ENCODE assay signal across 14 cellular contexts in the genomic region with DNA sequence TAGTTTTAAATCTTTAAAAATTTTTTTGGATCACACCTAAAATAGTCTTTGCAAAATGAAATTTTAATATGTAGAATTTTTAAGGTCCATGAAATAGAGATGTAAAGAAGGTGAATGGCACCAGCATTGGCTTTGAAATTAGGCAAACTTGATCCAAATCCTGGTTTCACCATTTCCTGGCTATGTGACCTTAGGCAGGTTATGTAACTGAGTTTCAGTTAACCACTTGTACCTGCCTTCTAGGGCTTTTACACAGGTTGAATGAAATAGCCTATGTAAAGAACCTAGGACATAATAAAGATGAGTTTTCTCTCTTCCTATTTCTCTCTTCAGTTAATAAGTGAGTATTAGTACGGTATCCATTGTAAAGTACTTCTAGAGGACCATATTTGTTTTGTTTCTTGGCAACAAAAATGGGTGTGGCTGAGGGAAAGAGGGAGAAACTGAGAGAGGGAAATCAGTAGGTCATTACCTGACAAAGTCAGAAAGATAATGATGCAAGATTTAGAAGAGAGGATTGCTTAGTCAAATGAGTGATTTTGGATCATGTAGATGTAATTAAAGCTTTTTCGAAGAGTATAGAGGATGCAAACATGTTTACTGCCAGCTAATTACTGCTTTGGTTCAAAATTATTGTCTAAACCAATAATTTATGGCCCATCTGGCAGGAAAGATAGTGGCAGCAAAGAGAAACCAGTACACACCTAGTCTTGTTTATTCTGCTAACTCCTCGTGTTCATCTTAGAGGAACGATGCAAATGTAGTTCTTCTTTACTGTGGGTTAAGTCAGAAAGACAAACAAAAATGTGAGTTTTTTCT.
DNase-seq lines count a peak whose midpoint lies in the region; ATAC-seq and TF ChIP-seq lines count a peak whose summit lies in the region.
"Had no signal": no experiment of that assay in that cellular context is flagged by ENCODE, and none has a peak within 500 bp of the region (broad histone marks: within the 10 kb centered on the region; RNA-seq: fewer than 3 reads in every experiment).

No MANE protein-coding gene starts in this region.

- ATAC-seq in HG02852 (IDR thresholded peaks at IDR 0.05; ENCODE audit: unreplicated experiment): no peak
- no peak for ATAC-seq in HG03469 (IDR thresholded peaks at IDR 0.05; ENCODE audit: unreplicated experiment)
- ATAC-seq: naive thymus-derived CD8-positive, alpha-beta T cell; stimulated activated naive CD8-positive, alpha-beta T cell treated with anti-CD3 and anti-CD28 coated beads, Interleukin-15, amount 100 ng/mL, for 72 hours had no signal

- no peaks in the 10 kb centered on the region for H3K9me2 ChIP-seq in hepatocyte (replicated peaks; ENCODE audit: insufficient read depth)

- H3K36me3 Mint-ChIP-seq in HFFc6 (ENCODE audit: low read depth): peaks cover 15% of the 10 kb centered on the region

- H2AFZ ChIP-seq in ACC112 (ENCODE audit: low read length, unreplicated experiment) (no peak overlapping the region), hepatocyte (no peak overlapping the region)

- H3K27me3 ChIP-seq in ACC112 (ENCODE audit: insufficient read depth, low read length) (no peaks in the 10 kb centered on the region), hepatocyte (no peaks in the 10 kb centered on the region)

- DNase-seq in HFFc6 (no peak), NCI-H82 treated with DMSO at 0.1 percent for 48 hours (lab: John Stamatoyannopoulos, UW; ENCODE audit: unreplicated experiment) (peak; percentile 37), hepatocyte (ENCODE audit: low spot score) (no peak), pons (ENCODE audit: low spot score) (no peak), NCI-H1436 treated with DMSO at 0.1 percent for 48 hours (lab: John Stamatoyannopoulos, UW) (no peak)
- DNase-seq: aorta; GF-D8; HCEC 1CT; naive thymus-derived CD8-positive, alpha-beta T cell; NCI-H1436; stimulated activated naive CD8-positive, alpha-beta T cell treated with anti-CD3 and anti-CD28 coated beads, Interleukin-15, amount 100 ng/mL, for 72 hours had no signal

- H3K36me3 ChIP-seq in ACC112 (ENCODE audit: insufficient read depth, low read length): peaks cover 3% of the 10 kb centered on the region; the same call in 1 of the 2 replicates
- no peaks in the 10 kb centered on the region for H3K36me3 ChIP-seq in hepatocyte (replicated peaks; ENCODE audit: insufficient read depth, low read depth)

- peak overlapping the region; percentile 66; the same call in 1 of the 2 replicates for H3K27ac ChIP-seq in ACC112 (ENCODE audit: low read depth, low read length)
- peak overlapping the region; percentile 59 for H3K27ac ChIP-seq in hepatocyte

- H3K4me2 ChIP-seq in hepatocyte: peak overlapping the region; percentile 45

- no peaks in the 10 kb centered on the region for H3K9me3 ChIP-seq in hepatocyte (ENCODE audit: low read depth)

- no peak for TF ChIP-seq CTCF in HFFc6 (IDR thresholded peaks at IDR 0.05)
- TF ChIP-seq CTCF in hepatocyte (IDR thresholded peaks at IDR 0.05; ENCODE audit: poor library complexity): no peak

- H4K20me1 ChIP-seq in hepatocyte (ENCODE audit: insufficient read depth, poor library complexity, severe bottlenecking): no peaks in the 10 kb centered on the region

- peak overlapping the region; percentile 25; the same call in 1 of the 2 replicates for H3K4me3 Mint-ChIP-seq in HFFc6
- H3K4me3 Mint-ChIP-seq: naive thymus-derived CD8-positive, alpha-beta T cell; stimulated activated naive CD8-positive, alpha-beta T cell treated with anti-CD3 and anti-CD28 coated beads, Interleukin-15, amount 100 ng/mL, for 72 hours had no signal

- H3K79me2 ChIP-seq in ACC112 (ENCODE audit: control insufficient read depth, insufficient read depth, low read length, unreplicated experiment): peaks cover 63% of the 10 kb centered on the region
- peaks cover 38% of the 10 kb centered on the region for H3K79me2 ChIP-seq in hepatocyte

- no peaks in the 10 kb centered on the region for H3K27me3 Mint-ChIP-seq in HFFc6 (ENCODE audit: insufficient read depth)
- H3K27me3 Mint-ChIP-seq: naive thymus-derived CD8-positive, alpha-beta T cell; stimulated activated naive CD8-positive, alpha-beta T cell treated with anti-CD3 and anti-CD28 coated beads, Interleukin-15, amount 100 ng/mL, for 72 hours had no signal

- peaks cover 89% of the 10 kb centered on the region for H3K4me1 Mint-ChIP-seq in HFFc6 (ENCODE audit: low read depth)

- H3K4me1 ChIP-seq in ACC112 (ENCODE audit: control insufficient read depth, insufficient read depth, low read length, unreplicated experiment) (peaks cover 73% of the 10 kb centered on the region), hepatocyte (ENCODE audit: insufficient read depth) (peaks cover 30% of the 10 kb centered on the region)

- H3K4me3 ChIP-seq in ACC112 (ENCODE audit: low read depth, low read length) (no peak overlapping the region), hepatocyte (no peak overlapping the region)

- H3K27ac Mint-ChIP-seq in HFFc6: peak overlapping the region; percentile 55
- H3K27ac Mint-ChIP-seq: naive thymus-derived CD8-positive, alpha-beta T cell; stimulated activated naive CD8-positive, alpha-beta T cell treated with anti-CD3 and anti-CD28 coated beads, Interleukin-15, amount 100 ng/mL, for 72 hours had no signal

- WGBS in hepatocyte (ENCODE audit: low lambda C conversion rate, missing lambda C conversion rate): 50% methylated on average over 4 of the region's 4 CpGs

- no peaks in the 10 kb centered on the region for H3K9me3 Mint-ChIP-seq in HFFc6
- H3K9me3 Mint-ChIP-seq: naive thymus-derived CD8-positive, alpha-beta T cell; stimulated activated naive CD8-positive, alpha-beta T cell treated with anti-CD3 and anti-CD28 coated beads, Interleukin-15, amount 100 ng/mL, for 72 hours had no signal
